1 cellular context compared by ENCODE assay signal in genomic region chr6:32895006-32895345, GRCh38.
TF ChIP-seq lines count a peak whose summit lies in the region.

No MANE protein-coding gene starts in this region.

TF ChIP-seq in HepG2, 621 proteins besides CTCF, POLR2A, EP300 and RAD21 (continued from another document):
- no peak for TF ChIP-seq IKZF5 (CRISPR knock-in tag; IDR thresholded peaks at IDR 0.05)
- no peak for TF ChIP-seq FOXO4 (CRISPR knock-in tag; conservative IDR thresholded peaks at IDR 0.05)
- no peak for TF ChIP-seq ZNF7 (CRISPR knock-in tag; IDR thresholded peaks at IDR 0.05)
- TF ChIP-seq ZUFSP (CRISPR knock-in tag; IDR thresholded peaks at IDR 0.05; ENCODE audit: borderline replicate concordance) = no peak
- TF ChIP-seq ATAD3A (CRISPR knock-in tag; IDR thresholded peaks at IDR 0.05) = no peak
- no peak for TF ChIP-seq ZNF567 (CRISPR knock-in tag; IDR thresholded peaks at IDR 0.05; ENCODE audit: borderline replicate concordance)
- no peak for TF ChIP-seq EED (CRISPR knock-in tag; IDR thresholded peaks at IDR 0.05)
- TF ChIP-seq ZBED4 (CRISPR knock-in tag; IDR thresholded peaks at IDR 0.05; ENCODE audit: borderline replicate concordance) = 0 out of 2 replicates have a peak, but pooled peaks have one; percentile 1
- TF ChIP-seq SKIL (CRISPR knock-in tag; IDR thresholded peaks at IDR 0.05; ENCODE audit: borderline replicate concordance) = no peak
- no peak for TF ChIP-seq ATF2 (CRISPR knock-in tag; IDR thresholded peaks at IDR 0.05)
- TF ChIP-seq MTERF4 (CRISPR knock-in tag; IDR thresholded peaks at IDR 0.05) = 0 out of 2 replicates have a peak, but pooled peaks have one; percentile 33
- TF ChIP-seq ZNF451 (CRISPR knock-in tag; IDR thresholded peaks at IDR 0.05) = no peak
- TF ChIP-seq ZNF879 (CRISPR knock-in tag; IDR thresholded peaks at IDR 0.05) = no peak
- 0 out of 2 replicates have a peak, but pooled peaks have one; percentile 4 for TF ChIP-seq ZNF709 (CRISPR knock-in tag; IDR thresholded peaks at IDR 0.05)
- 0 out of 2 replicates have a peak, but pooled peaks have one; percentile 57 for TF ChIP-seq CHCHD3 (CRISPR knock-in tag; IDR thresholded peaks at IDR 0.05)
- TF ChIP-seq HNF1A (IDR thresholded peaks at IDR 0.05; ENCODE audit: low read depth) = no peak
- no peak for TF ChIP-seq HNF1A (CRISPR knock-in tag; IDR thresholded peaks at IDR 0.05; ENCODE audit: borderline replicate concordance)
- TF ChIP-seq KLF16 (CRISPR knock-in tag; IDR thresholded peaks at IDR 0.05) = 0 out of 4 replicates have a peak, but pooled peaks of 1 of the 2 experiments have one; percentile 51
- no peak for TF ChIP-seq THYN1 (CRISPR knock-in tag; IDR thresholded peaks at IDR 0.05; ENCODE audit: borderline replicate concordance, low read depth)
- no peak for TF ChIP-seq GABPA (IDR thresholded peaks at IDR 0.05; ENCODE audit: low read depth, low read length)
- no peak for TF ChIP-seq GABPA (CRISPR knock-in tag; IDR thresholded peaks at IDR 0.05; ENCODE audit: low read depth)
- no peak for TF ChIP-seq FOXM1 (CRISPR knock-in tag; IDR thresholded peaks at IDR 0.05)
- no peak for TF ChIP-seq KLF9 (CRISPR knock-in tag; IDR thresholded peaks at IDR 0.05; ENCODE audit: low read depth)
- no peak for TF ChIP-seq MEIS2 (CRISPR knock-in tag; IDR thresholded peaks at IDR 0.05)
- no peak for TF ChIP-seq ZNF484 (CRISPR knock-in tag; IDR thresholded peaks at IDR 0.05; ENCODE audit: borderline replicate concordance, low read depth)
- TF ChIP-seq MED13 (CRISPR knock-in tag; IDR thresholded peaks at IDR 0.05) = no peak
- TF ChIP-seq NFYB (CRISPR knock-in tag; IDR thresholded peaks at IDR 0.05) = no peak
TF ChIP-seq in HepG2: peak in this region for 22.
